Comparison of ENCODE assay signal across 8 cellular contexts in the genomic region with DNA sequence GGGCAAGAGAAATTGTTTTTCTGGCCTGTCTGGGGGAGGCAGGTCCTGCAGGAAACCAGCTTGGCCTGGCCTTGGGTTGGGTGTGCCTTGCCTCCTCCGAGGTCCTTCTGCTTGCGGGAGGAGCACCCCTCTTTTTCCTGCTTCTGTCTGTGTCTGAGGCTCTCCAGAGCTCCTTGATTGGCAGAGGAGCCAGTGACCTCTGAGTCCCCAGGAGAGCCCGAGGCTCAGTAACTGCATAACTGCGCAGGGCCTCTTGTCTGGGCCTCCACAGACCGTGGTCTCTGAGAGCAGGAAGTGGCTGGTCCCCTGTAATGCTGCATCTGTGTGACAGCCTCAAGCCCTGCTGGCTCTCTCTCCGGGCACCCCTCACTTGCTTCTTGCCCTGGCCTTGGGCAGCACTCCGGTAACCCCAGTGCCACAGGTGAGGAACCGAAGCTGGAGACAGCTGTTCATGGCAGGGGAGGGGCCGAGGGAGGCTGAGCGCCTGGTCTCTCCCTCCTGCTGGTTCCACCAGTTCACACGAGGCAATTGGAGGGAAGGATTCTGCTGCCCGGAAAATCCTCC. TPM values are rescaled to one million over a fixed set of nuclear protein-coding genes. Genes with fewer than 3 reads are reported as not detected.
DNase-seq lines count a peak whose midpoint lies in the region; ATAC-seq, FAIRE-seq and TF ChIP-seq lines count a peak whose summit lies in the region.

No MANE protein-coding gene starts in this region.

- no peaks in the 10 kb centered on the region for H3K27me3 ChIP-seq in suprapubic skin

- peaks cover 23 to 39% of the 10 kb centered on the region in 2 donors for H3K4me1 ChIP-seq in kidney (ENCODE audit: control insufficient read depth in 1 of 2, insufficient read depth in 1 of 2, low read depth in 1 of 2, low read length in 2 of 2)
- peaks cover 65% of the 10 kb centered on the region for H3K4me1 ChIP-seq in suprapubic skin

- H3K36me3 ChIP-seq in kidney (ENCODE audit: control insufficient read depth in 1 of 2, insufficient read depth in 2 of 2, low read length in 2 of 2) (no peaks in the 10 kb centered on the region), suprapubic skin (no peaks in the 10 kb centered on the region)

- H3K27ac ChIP-seq in kidney (ENCODE audit: low read depth in 2 of 2, low read length in 2 of 2), result peak overlapping the region; percentile 70 to 78
- H3K27ac ChIP-seq in suprapubic skin, result peak overlapping the region; percentile 94

- H3K4me3 ChIP-seq in kidney (ENCODE audit: low read length in 2 of 2) (peak overlapping the region; percentile 51 to 67), suprapubic skin (peak overlapping the region; percentile 73)

- no peaks in the 10 kb centered on the region for H3K9me3 Mint-ChIP-seq in activated T-helper 17 cell treated with anti-CD3 and anti-CD28 coated beads, Interleukin-2, amount 50 U/mL, for 72 hours

- peak overlapping the region; percentile 97 for H3K4me3 Mint-ChIP-seq in activated T-helper 17 cell treated with anti-CD3 and anti-CD28 coated beads, Interleukin-2, amount 50 U/mL, for 72 hours

- peak overlapping the region in 1 of 2 donors; percentile 69 for H3K9ac ChIP-seq in kidney (ENCODE audit: low read length in 2 of 2)

- peak; percentile 33 for DNase-seq in activated T-cell treated with anti-CD3 and anti-CD28 coated beads, Interleukin-2, amount 50 U/mL, for 1 hour
- DNase-seq in activated T-cell treated with anti-CD3 and anti-CD28 coated beads for 4 hours, result no peak
- DNase-seq in kidney, result no peak
- no peak for DNase-seq in suprapubic skin (ENCODE audit: low spot score in 2 of 2)
- DNase-seq in LoVo (ENCODE audit: low spot score), result no peak
- DNase-seq in NCI-H2029 treated with DMSO at 0.1 percent for 48 hours (lab: John Stamatoyannopoulos, UW), result no peak
- no peak for DNase-seq in AG08395 (ENCODE audit: low spot score)

- H3K4me1 Mint-ChIP-seq in activated T-helper 17 cell treated with anti-CD3 and anti-CD28 coated beads, Interleukin-2, amount 50 U/mL, for 72 hours, result peaks cover 8% of the 10 kb centered on the region

- no peak for TF ChIP-seq EP300 in suprapubic skin (IDR thresholded peaks at IDR 0.05)

- intact Hi-C loops in kidney (cut with DNase I), result no loop called here

- FAIRE-seq in kidney (lab: Jason Lieb, UNC), result no peak

- no peak for TF ChIP-seq POLR2A in suprapubic skin (IDR thresholded peaks at IDR 0.05)

- H3K9me3 ChIP-seq in kidney (ENCODE audit: control insufficient read depth in 1 of 2, low read length in 2 of 2) (no peaks in the 10 kb centered on the region), suprapubic skin (no peaks in the 10 kb centered on the region)

- H3K27ac Mint-ChIP-seq in activated T-helper 17 cell treated with anti-CD3 and anti-CD28 coated beads, Interleukin-2, amount 50 U/mL, for 72 hours, result peak overlapping the region; percentile 97

- TF ChIP-seq CTCF in kidney (IDR thresholded peaks at IDR 0.05; ENCODE audit: borderline replicate concordance, extremely low read depth, insufficient read depth), result no peak
- TF ChIP-seq CTCF in suprapubic skin (IDR thresholded peaks at IDR 0.05), result no peak

- WGBS in suprapubic skin, result 41% methylated on average over 6 of the region's 12 CpGs

- peaks cover 32% of the 10 kb centered on the region for H3K36me3 Mint-ChIP-seq in activated T-helper 17 cell treated with anti-CD3 and anti-CD28 coated beads, Interleukin-2, amount 50 U/mL, for 72 hours (ENCODE audit: low read depth)

- no peaks in the 10 kb centered on the region for H3K27me3 Mint-ChIP-seq in activated T-helper 17 cell treated with anti-CD3 and anti-CD28 coated beads, Interleukin-2, amount 50 U/mL, for 72 hours

- ATAC-seq in activated T-helper 17 cell treated with anti-CD3 and anti-CD28 coated beads, Interleukin-2, amount 50 U/mL, for 72 hours (replicated peaks), result no peak

RNA-seq across cellular contexts. Expression of gene CAPN15, which starts 1.6 kb away (rescaled TPM):
- total RNA-seq in activated T-helper 17 cell treated with anti-CD3 and anti-CD28 coated beads, Interleukin-2, amount 50 U/mL, for 72 hours, result 100 to 1,000 TPM in 1 of 2 donors, 10 to 100 TPM in 1; 61.1 to 117 TPM
- total RNA-seq in kidney (52.9 TPM), suprapubic skin (10 to 100 TPM; 59.9 to 86.4 (median 75.2) TPM)
- polyA plus RNA-seq in kidney (ENCODE audit: insufficient read depth, low read depth, low replicate concordance), result 17.9 TPM

RNA-seq across cellular contexts. Expression of gene PRR35, which starts 31.1 kb away (rescaled TPM):
- not detected for total RNA-seq in activated T-helper 17 cell treated with anti-CD3 and anti-CD28 coated beads, Interleukin-2, amount 50 U/mL, for 72 hours
- 1.8 TPM for total RNA-seq in kidney
- 24.4 TPM for polyA plus RNA-seq in kidney (ENCODE audit: insufficient read depth, low read depth, low replicate concordance)
- total RNA-seq in suprapubic skin, result not detected

RNA-seq across cellular contexts. Expression of gene NHLRC4, which starts 37.7 kb away (rescaled TPM):
- 1 to 10 TPM in 1 of 2 donors, under 1 TPM in 1; 0.80 to 1.1 TPM for total RNA-seq in activated T-helper 17 cell treated with anti-CD3 and anti-CD28 coated beads, Interleukin-2, amount 50 U/mL, for 72 hours
- 3.3 TPM for total RNA-seq in kidney
- polyA plus RNA-seq in kidney (ENCODE audit: insufficient read depth, low read depth, low replicate concordance), result 17.4 TPM
- total RNA-seq in suprapubic skin, result under 1 TPM; 0.29 to 0.79 (median 0.35) TPM

RNA-seq across cellular contexts. Expression of gene PIGQ, which starts 40.7 kb away (rescaled TPM):
- total RNA-seq in activated T-helper 17 cell treated with anti-CD3 and anti-CD28 coated beads, Interleukin-2, amount 50 U/mL, for 72 hours, result 10 to 100 TPM; 28.0 to 34.2 TPM
- total RNA-seq in kidney (92.9 TPM), suprapubic skin (10 to 100 TPM; 36.9 to 54.6 (median 44.1) TPM)
- polyA plus RNA-seq in kidney (ENCODE audit: insufficient read depth, low read depth, low replicate concordance), result 118 TPM
